Comparison of ENCODE assay signal across 7 cellular contexts in the genomic region with DNA sequence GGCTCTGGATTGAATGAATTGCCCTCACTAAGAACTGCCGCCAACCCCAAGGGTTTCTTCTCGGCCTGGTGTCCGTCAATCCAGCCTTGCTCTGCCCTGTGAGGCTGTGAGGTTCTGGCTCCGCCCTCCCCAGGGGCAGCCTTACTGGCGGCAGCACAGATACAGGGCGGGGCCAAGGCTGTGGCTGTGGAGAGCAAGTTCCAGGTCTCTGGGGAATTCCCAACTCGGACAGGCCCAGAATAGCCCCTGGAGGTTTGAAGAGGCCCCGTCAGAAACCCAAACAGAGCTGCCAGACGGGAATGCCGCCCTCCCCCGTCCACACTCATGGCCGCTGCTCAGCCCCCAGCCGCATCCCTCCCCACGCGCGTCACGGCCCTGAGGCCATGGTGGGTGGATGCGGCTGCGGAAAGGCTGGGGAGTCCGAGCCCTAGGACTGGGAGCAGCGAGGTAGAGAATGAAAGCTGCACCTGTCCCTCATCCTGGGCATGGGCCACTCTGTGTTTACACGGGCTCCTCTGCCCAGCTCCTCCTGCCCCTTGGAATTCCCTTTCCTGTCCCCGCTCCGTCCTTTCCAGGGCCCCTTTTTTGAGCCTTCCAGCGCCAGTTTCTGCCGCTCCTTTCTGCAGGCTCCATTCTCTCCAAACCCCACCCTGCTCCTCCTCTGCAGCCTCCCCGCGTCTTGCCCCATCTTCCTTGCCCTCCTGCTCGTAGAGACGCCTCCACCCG. TPM values are rescaled to one million over a fixed set of nuclear protein-coding genes. Genes with fewer than 3 reads are reported as not detected.
DNase-seq lines count a peak whose midpoint lies in the region; ATAC-seq, FAIRE-seq and TF ChIP-seq lines count a peak whose summit lies in the region.

No MANE protein-coding gene starts in this region.

- peak; percentile 99 for FAIRE-seq in GM12892 (lab: Jason Lieb, UNC)

- no peak for TF ChIP-seq CTCF in epithelial cell of esophagus (IDR thresholded peaks at IDR 0.05; ENCODE audit: insufficient read depth, low read depth, low read length, missing control alignments)

- peak overlapping the region; percentile 45 for H3K4me3 ChIP-seq in epithelial cell of esophagus (ENCODE audit: low read length)

- peak; percentile 64; the same call in 1 of the 2 replicates for TF ChIP-seq POLR2A in GM12892 (IDR thresholded peaks at IDR 0.05; ENCODE audit: low read depth, low read length)

- DNase-seq in GM12892 (ENCODE audit: insufficient read length), result peak; percentile 83
- peak; percentile 87 for DNase-seq in NCI-H82 treated with DMSO at 0.1 percent for 48 hours (lab: John Stamatoyannopoulos, UW; ENCODE audit: unreplicated experiment)
- peak; percentile 68 for DNase-seq in activated CD8-positive, alpha-beta memory T cell treated with anti-CD3 and anti-CD28 coated beads, Interleukin-2, amount 50 U/mL, for 4 hours
- peak; percentile 96 for DNase-seq in epithelial cell of esophagus (ENCODE audit: low read depth)
- peak; percentile 97 for DNase-seq in mesenteric fat pad (ENCODE audit: low spot score)
- peak; percentile 88 for DNase-seq in stimulated activated CD8-positive, alpha-beta memory T cell treated with anti-CD3 and anti-CD28 coated beads, Interleukin-4, amount 100 ng/mL, for 48 hours

- ATAC-seq in HG03442 (IDR thresholded peaks at IDR 0.05; ENCODE audit: unreplicated experiment), result peak; percentile 35

RNA-seq across cellular contexts. Expression of a gene that starts 0.7 kb away (rescaled TPM):
- 0.98 TPM for polyA plus RNA-seq in GM12892 (2012; ENCODE audit: missing spikeins)
- 1.5 TPM for total RNA-seq in mesenteric fat pad

RNA-seq across cellular contexts. Expression of a gene that starts 4.6 kb away (rescaled TPM):
- 8.8 TPM for polyA plus RNA-seq in GM12892 (2012; ENCODE audit: missing spikeins)
- total RNA-seq in mesenteric fat pad, result 11.1 TPM

RNA-seq across cellular contexts. Expression of a gene that starts 5.0 kb away (rescaled TPM):
- 133 TPM for polyA plus RNA-seq in GM12892 (2012; ENCODE audit: missing spikeins)
- total RNA-seq in mesenteric fat pad, result 135 TPM

RNA-seq across cellular contexts. Expression of a gene that starts 8.9 kb away (rescaled TPM):
- polyA plus RNA-seq in GM12892 (2012; ENCODE audit: missing spikeins), result 53.0 TPM
- total RNA-seq in mesenteric fat pad, result 150 TPM

RNA-seq across cellular contexts. Expression of a gene that starts 20.8 kb away (rescaled TPM):
- 43.2 TPM for polyA plus RNA-seq in GM12892 (2012; ENCODE audit: missing spikeins)
- total RNA-seq in mesenteric fat pad, result 4.8 TPM

Comparison
In these comparisons a context has a peak if more than half of its experiments do, and no peak if none do; other contexts are left out.
1. Peak in every context shown above with its lines: DNase-seq, ATAC-seq and H3K4me3 ChIP-seq.